In the genomic region with DNA sequence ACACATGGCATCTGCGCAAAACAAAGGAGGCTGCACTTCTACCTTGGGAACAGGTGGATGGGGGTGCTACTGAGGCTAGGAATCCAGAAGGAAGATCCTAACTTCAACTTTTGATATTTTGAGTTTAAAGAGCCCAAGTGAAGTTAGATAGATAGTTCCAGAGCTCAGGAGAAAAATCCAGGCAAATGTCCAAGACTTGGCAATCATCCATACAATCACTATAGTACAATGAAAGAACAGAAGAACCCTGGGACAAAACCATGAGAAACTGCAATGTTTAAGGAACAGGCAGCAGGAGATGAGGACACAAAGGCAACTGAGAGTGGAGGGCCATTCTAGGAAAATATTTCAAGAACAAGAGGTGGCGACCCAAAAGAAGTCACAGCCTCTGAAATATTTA, we compare ENCODE assay signal across 17 cellular contexts. TPM values are rescaled to one million over a fixed set of nuclear protein-coding genes. Genes with fewer than 3 reads are reported as not detected.
A peak's percentile ranks its signal among the peaks of the same experiment; 100 is the strongest.
DNase-seq lines count a peak whose midpoint lies in the region; ATAC-seq, FAIRE-seq and TF ChIP-seq lines count a peak whose summit lies in the region.
"Had no signal": no experiment of that assay in that cellular context is flagged by ENCODE, and none has a peak within 500 bp of the region (broad histone marks: within the 10 kb centered on the region; RNA-seq: fewer than 3 reads in every experiment).

No MANE protein-coding gene starts in this region.

- POLR2A ChIA-PET in endothelial cell of umbilical vein (lab: Charles Lee): interaction anchor here (1.0 kb wide), 1 partner anchor 8 kb away, joined by 4 read pairs; no protein-coding TSS in a partner anchor

- WGBS in upper lobe of left lung, 2 donors: 87 to 92% methylated on average over 2 of the region's 2 CpGs

- CTCF ChIA-PET in endothelial cell of umbilical vein (lab: Charles Lee): interaction anchor here (0.9 to 1.7 kb wide), 5 partner anchors 8 to 266 kb away, joined by 3 to 8 read pairs (median 5); no protein-coding TSS in a partner anchor

- H3K9me1 ChIP-seq in endothelial cell of umbilical vein (replicated peaks; ENCODE audit: control insufficient read depth, extremely low read depth, insufficient read depth, low read length): no peaks in the 10 kb centered on the region

- intact Hi-C loops in endothelial cell of umbilical vein (cut with micrococcal nuclease): no loop called here

- no TSS peak for BruUV-seq in endothelial cell of umbilical vein (replicated peaks; lab: Mats Ljungman, UMichigan)

- TF ChIP-seq POLR2A in endothelial cell of umbilical vein (IDR thresholded peaks at IDR 0.05; ENCODE audit: low read depth, low read length) (no peak), upper lobe of left lung (IDR thresholded peaks at IDR 0.05) (no peak)

- H3K79me2 ChIP-seq in endothelial cell of umbilical vein (ENCODE audit: control insufficient read depth, insufficient read depth, low read length): peaks cover 98% of the 10 kb centered on the region

- H3K36me3 ChIP-seq in endothelial cell of umbilical vein (ENCODE audit: control insufficient read depth in 2 of 2, extremely low read depth in 1 of 2, insufficient read depth in 2 of 2, low read length in 2 of 2) (no peaks in the 10 kb centered on the region), upper lobe of left lung (no peaks in the 10 kb centered on the region), H7 (replicated peaks; ENCODE audit: control insufficient read depth, insufficient read depth, low read length) (no peaks in the 10 kb centered on the region)

- H3K4me1 ChIP-seq in endothelial cell of umbilical vein (ENCODE audit: control insufficient read depth, extremely low read depth, insufficient read depth, low read length): peaks cover 25% of the 10 kb centered on the region
- H3K4me1 ChIP-seq in upper lobe of left lung: no peaks in the 10 kb centered on the region
- H3K4me1 ChIP-seq: BLaER1, Caco-2 had no signal

- TF ChIP-seq EP300 in upper lobe of left lung (IDR thresholded peaks at IDR 0.05): no peak

- H3K4me2 ChIP-seq in endothelial cell of umbilical vein (ENCODE audit: insufficient read depth, low read length): peak overlapping the region; percentile 83
- H3K4me2 ChIP-seq: BLaER1 had no signal

- ATAC-seq in left lobe of liver: peak; percentile 63
- no peak for ATAC-seq in HG03280 (IDR thresholded peaks at IDR 0.05; ENCODE audit: unreplicated experiment)
- ATAC-seq in upper lobe of left lung (ENCODE audit: low FRiP score in 2 of 2): no peak

- TF ChIP-seq CTCF in astrocyte of the cerebellum (IDR thresholded peaks at IDR 0.05; ENCODE audit: low read depth, low read length, missing control alignments): no peak
- TF ChIP-seq CTCF in endothelial cell of umbilical vein (IDR thresholded peaks at IDR 0.05; ENCODE audit: extremely low read depth in 1 of 2, insufficient read depth in 1 of 2, low read depth in 1 of 2, low read length in 2 of 2): no peak
- no peak for TF ChIP-seq CTCF in upper lobe of left lung (IDR thresholded peaks at IDR 0.05)

- H3K9me3 ChIP-seq in endothelial cell of umbilical vein (replicated peaks; ENCODE audit: control insufficient read depth, insufficient read depth, low read length) (no peaks in the 10 kb centered on the region), upper lobe of left lung (no peaks in the 10 kb centered on the region)
- H3K9me3 ChIP-seq: Caco-2 had no signal

- H3K27ac ChIP-seq in endothelial cell of umbilical vein (ENCODE audit: insufficient read depth, low read depth, low read length) (peak overlapping the region; percentile 8), upper lobe of left lung (no peak overlapping the region)
- H3K27ac ChIP-seq: BLaER1, GM23248 had no signal

- no peak overlapping the region for H3K9ac ChIP-seq in endothelial cell of umbilical vein (replicated peaks; ENCODE audit: extremely low read depth, insufficient read depth, low read length)
- H3K9ac ChIP-seq: BLaER1, GM23248 had no signal

- in situ Hi-C loops in astrocyte of the cerebellum (cut with HindIII; ENCODE audit: low sequenced_read_pairs): no loop called here

- H3K4me3 ChIP-seq in astrocyte of the cerebellum (ENCODE audit: low read depth, low read length): no peak overlapping the region
- peak overlapping the region in 1 of 3 experiments; percentile 21 for H3K4me3 ChIP-seq in endothelial cell of umbilical vein (replicated peaks in 1 of 3; ENCODE audit: insufficient read depth in 1 of 3, low read depth in 1 of 3, low read length in 3 of 3)
- no peak overlapping the region for H3K4me3 ChIP-seq in upper lobe of left lung
- no peak overlapping the region for H3K4me3 ChIP-seq in H7 (ENCODE audit: insufficient read depth, low read depth, low read length)
- H3K4me3 ChIP-seq: BLaER1, GM23248 had no signal

- no peaks in the 10 kb centered on the region for H3K27me3 ChIP-seq in endothelial cell of umbilical vein (ENCODE audit: control insufficient read depth in 2 of 2, insufficient read depth in 2 of 2, low read length in 2 of 2)
- H3K27me3 ChIP-seq in upper lobe of left lung: no peaks in the 10 kb centered on the region
- no peaks in the 10 kb centered on the region for H3K27me3 ChIP-seq in H7 (ENCODE audit: control insufficient read depth, insufficient read depth, low read length)
- H3K27me3 ChIP-seq: BLaER1 had no signal

- no peak overlapping the region for H2AFZ ChIP-seq in endothelial cell of umbilical vein (ENCODE audit: low read depth, low read length)
- H2AFZ ChIP-seq: GM23248 had no signal

- dilution Hi-C loops in endothelial cell of umbilical vein (cut with MboI; ENCODE audit: extremely low pct_ligation_motif_present, low sequenced_read_pairs): no loop called here

- DNase-seq in EH (ENCODE audit: low read depth): peak; percentile 31
- DNase-seq in astrocyte of the cerebellum (ENCODE audit: low read depth): peak; percentile 5
- peak; percentile 65 for DNase-seq in endothelial cell of umbilical vein (ENCODE audit: low read depth, low spot score)
- no peak for DNase-seq in left lobe of liver (ENCODE audit: low spot score)
- DNase-seq in SKM-1 (lab: John Stamatoyannopoulos, UW; ENCODE audit: unreplicated experiment): no peak
- no peak for DNase-seq in upper lobe of left lung
- DNase-seq in H7: no peak
- DNase-seq: 8988T; AML-193; Caco-2; CD8-positive, alpha-beta memory T cell; DMS53; GM23248; H9; IMR-90 had no signal

- no peak for FAIRE-seq in endothelial cell of umbilical vein (lab: Jason Lieb, UNC)

- peaks cover 17% of the 10 kb centered on the region for H4K20me1 ChIP-seq in endothelial cell of umbilical vein (replicated peaks; ENCODE audit: control insufficient read depth, extremely low read depth, insufficient read depth, low read length)

TF ChIP-seq in endothelial cell of umbilical vein, 7 proteins besides CTCF, POLR2A, EP300 and RAD21:
- TF ChIP-seq, protein P1, sequence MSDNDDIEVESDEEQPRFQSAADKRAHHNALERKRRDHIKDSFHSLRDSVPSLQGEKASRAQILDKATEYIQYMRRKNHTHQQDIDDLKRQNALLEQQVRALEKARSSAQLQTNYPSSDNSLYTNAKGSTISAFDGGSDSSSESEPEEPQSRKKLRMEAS (IDR thresholded peaks at IDR 0.05; ENCODE audit: insufficient read depth, insufficient read length): no peak
- TF ChIP-seq JUN (IDR thresholded peaks at IDR 0.05; ENCODE audit: borderline replicate concordance, insufficient read depth, insufficient read length, low read depth): no peak

RNA-seq across cellular contexts. Expression of a gene that starts 12.4 kb away (rescaled TPM):
- total RNA-seq in endothelial cell of umbilical vein (71.3 and 82.8 TPM in 2 replicates), left lobe of liver (5.4 TPM), upper lobe of left lung (10 to 100 TPM in 2 of 6 donors, 1 to 10 TPM in 4; 6.0 to 16.7 (median 8.0) TPM)
- 4.6 and 7.1 TPM in 2 replicates for polyA plus RNA-seq in endothelial cell of umbilical vein
- polyA plus RNA-seq in endothelial cell of umbilical vein (2011; cell fraction: cytosol; rRNA removed): 6.9 and 7.2 TPM in 2 replicates
- polyA plus RNA-seq in endothelial cell of umbilical vein (2011; cell fraction: nucleus; rRNA removed): 24.1 and 27.2 TPM in 2 replicates
- 24.8 and 32.5 TPM in 2 replicates for polyA plus RNA-seq in endothelial cell of umbilical vein (2012)
- 28.8 and 40.8 TPM in 2 replicates for polyA minus RNA-seq in endothelial cell of umbilical vein
- 32.3 TPM for polyA minus RNA-seq in endothelial cell of umbilical vein (2011; cell fraction: cytosol; rRNA and poly(A)+ RNA removed)
- 70.3 and 85.4 TPM in 2 replicates for polyA minus RNA-seq in endothelial cell of umbilical vein (2011; cell fraction: nucleus; rRNA and poly(A)+ RNA removed)
- total RNA-seq in H7 (2014; rRNA removed; shearing (Covaris generic)): 1.6 and 1.8 TPM in 2 replicates

Comparison
In these comparisons a context has a peak if more than half of its experiments do, and no peak if none do; other contexts are left out.
1. DNase-seq: peak in EH (single experiment), astrocyte of the cerebellum (single experiment) and endothelial cell of umbilical vein (single experiment); none in left lobe of liver (single experiment), SKM-1 (single experiment), upper lobe of left lung (0 of 2) and H7 (single experiment).